Comparison of ENCODE assay signal across 13 cellular contexts in the genomic region with DNA sequence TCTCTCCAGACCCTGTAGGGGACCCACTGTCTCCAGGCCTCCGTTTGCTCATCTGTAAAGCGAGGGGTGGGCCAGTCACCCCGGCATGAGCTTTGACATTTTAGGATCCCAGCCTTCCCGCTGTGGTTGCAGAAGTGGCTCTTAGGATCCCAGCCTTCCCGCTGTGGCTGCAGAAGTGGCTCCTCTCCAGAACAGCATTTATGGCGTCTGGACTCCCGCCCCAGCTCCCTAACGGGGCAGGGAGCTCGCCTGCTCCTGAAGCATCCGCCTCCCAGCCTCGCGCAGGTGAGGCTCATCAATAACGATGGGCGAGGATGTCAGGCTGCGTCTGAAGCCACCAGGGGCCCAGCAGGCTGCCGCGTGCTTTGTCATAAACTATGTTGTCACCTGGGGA.
DNase-seq lines count a peak whose midpoint lies in the region; ATAC-seq, FAIRE-seq and TF ChIP-seq lines count a peak whose summit lies in the region.
"Had no signal": no experiment of that assay in that cellular context is flagged by ENCODE, and none has a peak within 500 bp of the region (broad histone marks: within the 10 kb centered on the region; RNA-seq: fewer than 3 reads in every experiment).

No MANE protein-coding gene starts in this region.

- peaks cover 0 to 14% (median 12%) of the 10 kb centered on the region in 4 experiments; a peak in 6 of 7 replicates for H3K4me1 ChIP-seq in H1 (replicated peaks in 1 of 4; ENCODE audit: control insufficient read depth in 3 of 4, insufficient read depth in 4 of 4, low read length in 3 of 4)

- H2BK12ac ChIP-seq in H1 (ENCODE audit: low read depth, low read length), result no peak overlapping the region

- no peak for TF ChIP-seq CTCF in H1 (IDR thresholded peaks at IDR 0.05; ENCODE audit: control extremely low read depth in 1 of 3, insufficient read depth in 1 of 3, low read depth in 1 of 3, low read length in 3 of 3)

- no peak; a peak in 1 of 4 replicates for TF ChIP-seq RAD21 in H1 (IDR thresholded peaks at IDR 0.05 in 1 of 2, conservative IDR thresholded peaks at IDR 0.05 in 1 of 2; ENCODE audit: low read depth in 2 of 2, low read length in 2 of 2)

- DNase-seq in DMS 273 (lab: John Stamatoyannopoulos, UW; ENCODE audit: unreplicated experiment) (peak; percentile 45), DMS 273 treated with DMSO at 0.1 percent for 48 hours (lab: John Stamatoyannopoulos, UW) (no peak), NCI-H187 treated with DMSO at 0.1 percent for 48 hours (lab: John Stamatoyannopoulos, UW) (peak; percentile 84), H1 (ENCODE audit: low read depth in 1 of 2, low spot score in 2 of 2) (peak in 1 of 2 experiments; percentile 55), sciatic nerve (ENCODE audit: low spot score) (peak; percentile 61), NCI-H82 treated with DMSO at 0.1 percent for 48 hours (lab: John Stamatoyannopoulos, UW; ENCODE audit: unreplicated experiment) (no peak), iPS-NIHi7 (ENCODE audit: extremely low spot score) (no peak), nucleus accumbens (lab: John Stamatoyannopoulos, UW) (no peak)
- DNase-seq: activated CD4-positive, alpha-beta T cell treated with anti-CD3 and anti-CD28 coated beads, Interleukin-2, amount 10 ng/mL, durations not matched to agents 7 days and 5 days; HCEC 1CT had no signal

- H3K23ac ChIP-seq in H1 (ENCODE audit: insufficient read length), result no peak overlapping the region

- H4K8ac ChIP-seq in H1 (ENCODE audit: extremely low read depth, insufficient read depth, low read length), result no peak overlapping the region

- H3K14ac ChIP-seq in H1 (ENCODE audit: insufficient read length), result no peak overlapping the region

- peak overlapping the region; percentile 9 to 36; a peak in 2 of 4 replicates for H3K4me2 ChIP-seq in H1 (ENCODE audit: insufficient read depth in 1 of 2, low read depth in 2 of 2, low read length in 2 of 2)

- H3K9ac ChIP-seq in H1 (replicated peaks in 1 of 4; ENCODE audit: extremely low read depth in 1 of 4, low read depth in 3 of 4, low read length in 3 of 4), result no peak overlapping the region

- TF ChIP-seq EP300 in H1 (IDR thresholded peaks at IDR 0.05; ENCODE audit: borderline replicate concordance in 1 of 2, low read depth in 2 of 2, low read length in 2 of 2), result no peak; a peak in 1 of 3 replicates

- POLR2A ChIA-PET in H1 (lab: Charles Lee; ENCODE audit: partially characterized antibody), result no interaction called here

- H3K36me3 ChIP-seq in H1 (ENCODE audit: control insufficient read depth in 2 of 4, insufficient read depth in 4 of 4, low read length in 3 of 4), result no peaks in the 10 kb centered on the region; a peak in 1 of 8 replicates
- H3K36me3 ChIP-seq: adrenal gland had no signal

- H3K23me2 ChIP-seq in H1 (ENCODE audit: low read depth, low read length), result no peaks in the 10 kb centered on the region

- no peak overlapping the region for H4K5ac ChIP-seq in H1 (ENCODE audit: insufficient read length, low read depth, low read length)

- 39% methylated on average over 17 of the region's 17 CpGs; no CpG with 5 or more reads in 1 of the 2 experiments for WGBS in H1 (ENCODE audit: extremely low coverage in 1 of 2, insufficient coverage in 1 of 2, insufficient read length in 1 of 2, insufficient replicate concordance in 2 of 2, low coverage in 1 of 2, low lambda C conversion rate in 2 of 2, missing lambda C conversion rate in 1 of 2), 2 experiments

- H3K27ac ChIP-seq in H1 (ENCODE audit: low read depth, low read length), result no peak overlapping the region
- H3K27ac ChIP-seq: 22Rv1 had no signal

- no peak overlapping the region for H3K56ac ChIP-seq in H1 (replicated peaks; ENCODE audit: insufficient read length, low read depth, low read length)

- no peak overlapping the region for H4K91ac ChIP-seq in H1 (replicated peaks; ENCODE audit: insufficient read length, low read length)

- no peak overlapping the region for H2AK5ac ChIP-seq in H1 (ENCODE audit: low read depth, low read length)

- no peaks in the 10 kb centered on the region for H3K79me2 ChIP-seq in H1 (ENCODE audit: control insufficient read depth in 1 of 2, insufficient read depth in 2 of 2, low read length in 2 of 2)

- H3K4me3 ChIP-seq in H1 (ENCODE audit: extremely low read depth in 1 of 4, insufficient read depth in 2 of 4, low read depth in 3 of 4, low read length in 4 of 4), result peak overlapping the region in 1 of 4 experiments; percentile 8; a peak in 1 of 8 replicates
- H3K4me3 ChIP-seq: adrenal gland had no signal

- peaks cover 0 to 41% (median 33%) of the 10 kb centered on the region in 4 experiments; a peak in 4 of 7 replicates for H3K27me3 ChIP-seq in H1 (replicated peaks in 1 of 4; ENCODE audit: control insufficient read depth in 3 of 4, extremely low read depth in 1 of 4, insufficient read depth in 3 of 4, low read length in 3 of 4)
- H3K27me3 ChIP-seq: adrenal gland had no signal

- no peak overlapping the region for H2BK20ac ChIP-seq in H1 (ENCODE audit: low read length)

- no peak overlapping the region; the same call in 1 of the 2 replicates for H3K18ac ChIP-seq in H1 (ENCODE audit: extremely low read depth, low read length)

- no peak overlapping the region for H2BK5ac ChIP-seq in H1 (ENCODE audit: low read depth, low read length)

- H4K20me1 ChIP-seq in H1 (replicated peaks in 1 of 2; ENCODE audit: control insufficient read depth in 1 of 2, insufficient read depth in 2 of 2, low read length in 2 of 2), result no peaks in the 10 kb centered on the region

- CTCF ChIA-PET in H1 (lab: Charles Lee; ENCODE audit: partially characterized antibody), result interaction anchor here (0.7 to 3.2 kb wide), 4 partner anchors 38 to 277 kb away, joined by 3 to 13 read pairs (median 7); no protein-coding TSS in a partner anchor

- no peak overlapping the region for H3K4ac ChIP-seq in H1 (replicated peaks; ENCODE audit: insufficient read length, low read depth, low read length)

- peak; percentile 4 for ATAC-seq in sciatic nerve

- no peak overlapping the region for H2BK120ac ChIP-seq in H1 (replicated peaks; ENCODE audit: low read depth, low read length)

- no peak for FAIRE-seq in H1 (lab: Jason Lieb, UNC)
- FAIRE-seq: islet of Langerhans had no signal

- no peak for TF ChIP-seq POLR2A in H1 (IDR thresholded peaks at IDR 0.05; ENCODE audit: control extremely low read depth in 1 of 2, low read depth in 2 of 2, low read length in 2 of 2)

- intact Hi-C loops in sciatic nerve (cut with DNase I), result no loop called here

- peaks cover 10 to 17% of the 10 kb centered on the region in 2 experiments; a peak in 3 of 4 replicates for H3K9me3 ChIP-seq in H1 (ENCODE audit: insufficient read depth in 2 of 2, low read depth in 1 of 2, low read length in 1 of 2)
- H3K9me3 ChIP-seq: adrenal gland had no signal

- no peaks in the 10 kb centered on the region for H3K79me1 ChIP-seq in H1 (ENCODE audit: low read depth, low read length)

- no peak overlapping the region for H2BK15ac ChIP-seq in H1 (ENCODE audit: low read length)

- no peak overlapping the region for H2AFZ ChIP-seq in H1 (ENCODE audit: low read length)

TF ChIP-seq in H1, 55 proteins besides CTCF, POLR2A, EP300 and RAD21:
- TF ChIP-seq ZNF274 (IDR thresholded peaks at IDR 0.05; ENCODE audit: borderline replicate concordance, extremely low read depth, low read length), result no peak
- no peak for TF ChIP-seq NANOG (IDR thresholded peaks at IDR 0.05; ENCODE audit: insufficient read depth, low read depth, low read length, poor library complexity, severe bottlenecking)
- no peak for TF ChIP-seq MAFK (IDR thresholded peaks at IDR 0.05; ENCODE audit: low read depth, low read length)
- TF ChIP-seq POLR2AphosphoS5 (IDR thresholded peaks at IDR 0.05; ENCODE audit: low read depth, low read length), result peak; percentile 78
- no peak for TF ChIP-seq SRF (IDR thresholded peaks at IDR 0.05; ENCODE audit: low read depth, low read length)
- TF ChIP-seq HDAC2 (IDR thresholded peaks at IDR 0.05; ENCODE audit: borderline replicate concordance in 1 of 2, low read depth in 2 of 2, low read length in 2 of 2), result no peak
- TF ChIP-seq TCF12 (IDR thresholded peaks at IDR 0.05; ENCODE audit: low read depth, low read length), result 0 out of 2 replicates have a peak, but pooled peaks have one; percentile 67
- no peak for TF ChIP-seq SIRT6 (IDR thresholded peaks at IDR 0.05; ENCODE audit: low read length)
- no peak for TF ChIP-seq CEBPB (IDR thresholded peaks at IDR 0.05; ENCODE audit: low read depth, low read length)
- no peak for TF ChIP-seq SIX5 (IDR thresholded peaks at IDR 0.05; ENCODE audit: low read depth, low read length)
- TF ChIP-seq BCL11A (IDR thresholded peaks at IDR 0.05; ENCODE audit: low read depth in 2 of 2, low read length in 2 of 2), result no peak
- TF ChIP-seq, protein P1, sequence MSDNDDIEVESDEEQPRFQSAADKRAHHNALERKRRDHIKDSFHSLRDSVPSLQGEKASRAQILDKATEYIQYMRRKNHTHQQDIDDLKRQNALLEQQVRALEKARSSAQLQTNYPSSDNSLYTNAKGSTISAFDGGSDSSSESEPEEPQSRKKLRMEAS (IDR thresholded peaks at IDR 0.05), result 0 out of 2 replicates have a peak, but pooled peaks have one; percentile 28
- no peak for TF ChIP-seq TBP (IDR thresholded peaks at IDR 0.05; ENCODE audit: low read depth, low read length)
- TF ChIP-seq GABPA (IDR thresholded peaks at IDR 0.05; ENCODE audit: borderline replicate concordance, insufficient read depth, low read length), result no peak

Comparison
In these comparisons a context has a peak if more than half of its experiments do, and no peak if none do; other contexts are left out.
1. DNase-seq: peak in DMS 273 (single experiment), NCI-H187 treated with DMSO at 0.1 percent for 48 hours (single experiment) and sciatic nerve (single experiment); none in DMS 273 treated with DMSO at 0.1 percent for 48 hours (single experiment), NCI-H82 treated with DMSO at 0.1 percent for 48 hours (single experiment), iPS-NIHi7 (single experiment) and nucleus accumbens (0 of 56).